Comparison of ENCODE assay signal across 10 cellular contexts in the genomic region with DNA sequence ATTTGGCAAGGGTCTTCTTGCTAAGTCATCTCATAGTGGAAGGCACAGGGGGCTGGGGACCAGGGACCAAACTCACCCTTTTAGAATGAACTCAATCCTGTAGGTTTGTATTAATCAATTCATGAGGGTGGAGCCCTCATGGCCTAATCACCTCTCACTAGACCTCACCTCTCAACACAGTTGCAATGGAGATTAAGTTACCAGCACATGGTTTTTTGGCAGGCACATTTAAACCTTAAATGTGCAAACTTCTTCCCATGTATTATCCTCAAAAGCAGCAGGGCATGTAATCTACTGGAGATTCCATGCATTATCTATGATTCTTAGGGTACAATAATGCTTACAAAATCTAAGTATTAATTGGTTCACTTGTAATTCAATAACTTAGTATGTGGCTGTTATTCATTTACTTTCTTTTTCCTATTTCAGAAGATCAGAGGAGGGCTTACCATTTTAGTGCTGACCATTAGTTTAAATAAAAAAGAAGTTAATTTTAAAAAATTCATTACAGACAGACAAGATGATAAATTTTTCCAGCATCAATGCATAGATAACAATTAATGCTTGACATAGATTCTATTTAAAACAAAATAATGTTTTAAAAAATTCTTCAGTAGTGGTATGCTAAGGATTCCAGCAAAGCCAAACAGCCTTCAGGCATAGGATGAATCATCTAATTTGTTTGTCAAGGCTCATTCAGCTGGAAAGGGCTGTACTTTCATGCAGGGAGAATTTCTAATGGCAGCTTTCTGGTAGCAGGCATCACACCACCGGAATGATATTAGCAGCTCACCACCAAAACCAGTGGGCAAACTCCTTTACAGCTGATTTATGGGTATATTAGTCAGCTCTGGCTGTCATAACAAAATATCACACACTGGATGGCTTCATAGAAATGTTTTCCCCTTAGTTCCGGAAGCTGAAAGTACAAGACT.
A peak's percentile ranks its signal among the peaks of the same experiment; 100 is the strongest.
DNase-seq lines count a peak whose midpoint lies in the region; ATAC-seq and TF ChIP-seq lines count a peak whose summit lies in the region.
"Had no signal": no experiment of that assay in that cellular context is flagged by ENCODE, and none has a peak within 500 bp of the region (broad histone marks: within the 10 kb centered on the region; RNA-seq: fewer than 3 reads in every experiment).

No MANE protein-coding gene starts in this region.

- no peaks in the 10 kb centered on the region for H3K36me3 ChIP-seq in brain microvascular endothelial cell (replicated peaks)
- H3K36me3 ChIP-seq in aorta (ENCODE audit: control insufficient read depth in 1 of 2, insufficient read depth in 2 of 2, low read length in 1 of 2): no peaks in the 10 kb centered on the region

- no peak for TF ChIP-seq CTCF in brain microvascular endothelial cell (IDR thresholded peaks at IDR 0.05; ENCODE audit: low read depth, low read length, missing control alignments)

- in situ Hi-C loops in brain microvascular endothelial cell (cut with HindIII; ENCODE audit: low pct_ligation_motif_present, low sequenced_read_pairs): no loop called here

- H3K4me1 ChIP-seq in aorta (ENCODE audit: control insufficient read depth in 1 of 2, insufficient read depth in 2 of 2, low read length in 2 of 2): no peaks in the 10 kb centered on the region

- no peak overlapping the region for H3K27ac ChIP-seq in brain microvascular endothelial cell
- H3K27ac ChIP-seq in aorta (ENCODE audit: low read depth in 1 of 2, low read length in 2 of 2): no peak overlapping the region

- 58 to 66% methylated on average over 2 of the region's 2 CpGs for WGBS in aorta, 2 donors

- intact Hi-C loops in aorta (cut with DNase I): no loop called here

- no peaks in the 10 kb centered on the region for H3K27me3 ChIP-seq in brain microvascular endothelial cell (replicated peaks)
- peaks cover 0 to 1% of the 10 kb centered on the region in 2 donors for H3K27me3 ChIP-seq in aorta (ENCODE audit: control insufficient read depth in 1 of 2, insufficient read depth in 2 of 2, low read length in 1 of 2)

- ATAC-seq in GM18873 (IDR thresholded peaks at IDR 0.05; ENCODE audit: low FRiP score, unreplicated experiment): no peak
- no peak for ATAC-seq in aorta (ENCODE audit: low FRiP score)
- ATAC-seq: natural killer cell had no signal

- H3K9me3 ChIP-seq in aorta (ENCODE audit: control insufficient read depth, low read length): peaks cover 1% of the 10 kb centered on the region

- DNase-seq in COR-L47 (lab: John Stamatoyannopoulos, UW): peak; percentile 15
- DNase-seq in LoVo (ENCODE audit: low spot score): peak; percentile 39
- DNase-seq in brain microvascular endothelial cell: peak; percentile 3
- DNase-seq in myocyte (ENCODE audit: low read depth): peak; percentile 90
- DNase-seq in NCI-H1092 (lab: John Stamatoyannopoulos, UW): no peak
- no peak for DNase-seq in aorta
- no peak for DNase-seq in activated effector memory CD4-positive, alpha-beta T cell treated with anti-CD3 and anti-CD28 coated beads, Interleukin-2, amount 50 U/mL, for 16 hours
- DNase-seq: Kasumi-1, natural killer cell had no signal

- H3K4me3 ChIP-seq in brain microvascular endothelial cell (ENCODE audit: low read depth, low read length) (no peak overlapping the region), aorta (ENCODE audit: low read length in 2 of 2) (no peak overlapping the region)

Comparison
In these comparisons a context has a peak if more than half of its experiments do, and no peak if none do; other contexts are left out.
1. DNase-seq: peak in COR-L47 (single experiment), LoVo (single experiment), brain microvascular endothelial cell (single experiment) and myocyte (single experiment); none in NCI-H1092 (single experiment), aorta (0 of 2) and activated effector memory CD4-positive, alpha-beta T cell treated with anti-CD3 and anti-CD28 coated beads, Interleukin-2, amount 50 U/mL, for 16 hours (single experiment).